ENCODE assay signal across 16 cellular contexts in genomic region chr20:20497242-20497985, GRCh38.
DNase-seq lines count a peak whose midpoint lies in the region; ATAC-seq and TF ChIP-seq lines count a peak whose summit lies in the region.
"Had no signal": no experiment of that assay in that cellular context is flagged by ENCODE, and none has a peak within 500 bp of the region (broad histone marks: within the 10 kb centered on the region; RNA-seq: fewer than 3 reads in every experiment).

No MANE protein-coding gene starts in this region.

- H3K4me3 Mint-ChIP-seq in activated T-helper 1 cell treated with anti-CD3 and anti-CD28 coated beads, Interleukin-12 subunit alpha, Interleukin-12 subunit beta, Interleukin-2, Interleukin-4 antibody, amounts not matched to agents 30 ng/mL and 10 ng/mL and 1 ng/mL, durations not matched to agents 14 hours and 24 hours and 36 hours, result peak overlapping the region; percentile 32
- H3K4me3 Mint-ChIP-seq: H9 had no signal

- CTCF ChIA-PET in HEK293T (lab: Yijun Ruan, JAX), result no interaction called here

- ATAC-seq in HG02852 (IDR thresholded peaks at IDR 0.05; ENCODE audit: unreplicated experiment) (peak; percentile 79), GM18511 (IDR thresholded peaks at IDR 0.05; ENCODE audit: unreplicated experiment) (no peak), GM18867 (IDR thresholded peaks at IDR 0.05; ENCODE audit: unreplicated experiment) (no peak)
- ATAC-seq: mucosa of descending colon, right lobe of liver had no signal

- peak; percentile 32 for DNase-seq in stimulated activated CD4-positive, alpha-beta T cell treated with anti-CD3 and anti-CD28 coated beads, Interleukin-4, amount 100 ng/mL, for 24 hours
- DNase-seq in stimulated activated CD4-positive, alpha-beta T cell treated with anti-CD3 and anti-CD28 coated beads, Interleukin-4, amount 100 ng/mL, for 1 hour, result no peak
- no peak for DNase-seq in activated T-helper 1 cell treated with anti-CD3 and anti-CD28 coated beads, Interleukin-12 subunit alpha, Interleukin-12 subunit beta, Interleukin-2, Interleukin-4 antibody, amounts not matched to agents 30 ng/mL and 10 ng/mL and 1 ng/mL, durations not matched to agents 14 hours and 24 hours and 36 hours (ENCODE audit: low spot score)
- DNase-seq in HEK293T (ENCODE audit: extremely low spot score), result no peak
- DNase-seq in RKO (ENCODE audit: low spot score), result no peak
- DNase-seq: activated naive CD4-positive, alpha-beta T cell; foreskin melanocyte; H9; mucosa of descending colon; NCI-H187; right lobe of liver; RPMI8226; tibial artery had no signal

- H3K27me3 Mint-ChIP-seq in activated T-helper 1 cell treated with anti-CD3 and anti-CD28 coated beads, Interleukin-12 subunit alpha, Interleukin-12 subunit beta, Interleukin-2, Interleukin-4 antibody, amounts not matched to agents 30 ng/mL and 10 ng/mL and 1 ng/mL, durations not matched to agents 14 hours and 24 hours and 36 hours (ENCODE audit: insufficient read depth), result no peaks in the 10 kb centered on the region

- H3K27ac Mint-ChIP-seq in activated T-helper 1 cell treated with anti-CD3 and anti-CD28 coated beads, Interleukin-12 subunit alpha, Interleukin-12 subunit beta, Interleukin-2, Interleukin-4 antibody, amounts not matched to agents 30 ng/mL and 10 ng/mL and 1 ng/mL, durations not matched to agents 14 hours and 24 hours and 36 hours, result peak overlapping the region; percentile 90
- H3K27ac Mint-ChIP-seq: H9 had no signal

- POLR2A ChIA-PET in HEK293T (lab: Yijun Ruan, JAX), result no interaction called here

- intact Hi-C loops in activated T-helper 1 cell treated with anti-CD3 and anti-CD28 coated beads, Interleukin-12 subunit alpha, Interleukin-12 subunit beta, Interleukin-2, Interleukin-4 antibody, amounts not matched to agents 30 ng/mL and 10 ng/mL and 1 ng/mL, durations not matched to agents 14 hours and 24 hours and 36 hours (cut with micrococcal nuclease), result loop anchor here (1.0 to 10.0 kb wide), 5 partner anchors 8 to 483 kb away; partner anchors contain the start of genes CFAP61, CRNKL1 and NAA20

- H3K9me3 Mint-ChIP-seq in activated T-helper 1 cell treated with anti-CD3 and anti-CD28 coated beads, Interleukin-12 subunit alpha, Interleukin-12 subunit beta, Interleukin-2, Interleukin-4 antibody, amounts not matched to agents 30 ng/mL and 10 ng/mL and 1 ng/mL, durations not matched to agents 14 hours and 24 hours and 36 hours, result no peaks in the 10 kb centered on the region
- H3K9me3 Mint-ChIP-seq: H9 had no signal

- peaks cover 36% of the 10 kb centered on the region for H3K36me3 Mint-ChIP-seq in activated T-helper 1 cell treated with anti-CD3 and anti-CD28 coated beads, Interleukin-12 subunit alpha, Interleukin-12 subunit beta, Interleukin-2, Interleukin-4 antibody, amounts not matched to agents 30 ng/mL and 10 ng/mL and 1 ng/mL, durations not matched to agents 14 hours and 24 hours and 36 hours (ENCODE audit: low read depth)

- peaks cover 56% of the 10 kb centered on the region for H3K4me1 Mint-ChIP-seq in activated T-helper 1 cell treated with anti-CD3 and anti-CD28 coated beads, Interleukin-12 subunit alpha, Interleukin-12 subunit beta, Interleukin-2, Interleukin-4 antibody, amounts not matched to agents 30 ng/mL and 10 ng/mL and 1 ng/mL, durations not matched to agents 14 hours and 24 hours and 36 hours (ENCODE audit: low read depth)

TF ChIP-seq in HEK293T, 16 proteins besides CTCF, POLR2A, EP300 and RAD21:
- no peak for TF ChIP-seq ARNT (IDR thresholded peaks at IDR 0.05)
- no peak for TF ChIP-seq FOXM1 (IDR thresholded peaks at IDR 0.05; ENCODE audit: borderline replicate concordance)
- TF ChIP-seq NFRKB (IDR thresholded peaks at IDR 0.05), result no peak
- TF ChIP-seq HDGF (IDR thresholded peaks at IDR 0.05; ENCODE audit: borderline replicate concordance), result no peak
- no peak for TF ChIP-seq CTBP1 (IDR thresholded peaks at IDR 0.05; ENCODE audit: borderline replicate concordance)
- no peak for TF ChIP-seq PKNOX1 (IDR thresholded peaks at IDR 0.05)
- no peak for TF ChIP-seq FOXK2 (IDR thresholded peaks at IDR 0.05)
- TF ChIP-seq SUZ12 (IDR thresholded peaks at IDR 0.05), result no peak
- TF ChIP-seq SP1 (IDR thresholded peaks at IDR 0.05), result no peak
- no peak for TF ChIP-seq ZNF384 (IDR thresholded peaks at IDR 0.05)
- no peak for TF ChIP-seq TARDBP (IDR thresholded peaks at IDR 0.05)
- no peak for TF ChIP-seq ELF4 (IDR thresholded peaks at IDR 0.05)
- no peak for TF ChIP-seq L3MBTL2 (conservative IDR thresholded peaks at IDR 0.05)
- TF ChIP-seq LEF1 (IDR thresholded peaks at IDR 0.05; ENCODE audit: borderline replicate concordance), result no peak
- TF ChIP-seq FOXA1 (IDR thresholded peaks at IDR 0.05), result no peak
- no peak for TF ChIP-seq BHLHE40 (IDR thresholded peaks at IDR 0.05; ENCODE audit: borderline replicate concordance)
